28 cellular contexts compared by ENCODE assay signal in the genomic region with DNA sequence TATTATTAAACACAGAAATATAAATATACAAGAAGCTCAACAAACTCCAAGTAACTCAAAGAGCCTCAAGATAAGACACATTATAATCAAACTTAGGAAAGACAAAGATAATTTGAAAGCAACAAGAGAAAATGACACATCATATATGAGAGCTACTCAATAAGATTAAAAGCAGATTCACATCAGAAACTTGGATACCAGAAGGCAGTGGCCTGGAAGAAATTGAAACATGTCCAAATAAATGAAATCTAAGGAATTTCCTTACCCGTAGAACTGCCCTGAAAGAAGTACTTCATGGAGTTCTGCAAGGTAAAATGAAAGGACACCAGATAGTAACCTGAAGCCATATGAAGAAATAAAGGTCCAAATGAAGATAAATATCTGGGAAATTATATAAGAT.
"Had no signal": no experiment of that assay in that cellular context is flagged by ENCODE, and none has a peak within 500 bp of the region (broad histone marks: within the 10 kb centered on the region; RNA-seq: fewer than 3 reads in every experiment).

No MANE protein-coding gene starts in this region.

- H3K4me1 ChIP-seq: left lung, pancreas, prostate gland, stomach, testis, thyroid gland, transverse colon, upper lobe of left lung had no signal

- H3K27me3 ChIP-seq: left lung, pancreas, stomach, testis, thyroid gland, transverse colon, upper lobe of left lung had no signal

- ATAC-seq: left colon; left lung; mucosa of descending colon; naive thymus-derived CD4-positive, alpha-beta T cell; natural killer cell treated with Interleukin-12 subunit alpha and Interleukin-12 subunit beta and Interleukin-15 and Interleukin-18, amount 100 ng/mL, for 72 hours; pancreas; right cardiac atrium; sciatic nerve; stimulated activated naive B cell treated with anti-CD40 and anti-IgM and Interleukin-4, amounts not matched to agents 10 μg/mL and 1 μg/mL and 100 μg/mL, for 72 hours; stimulated activated naive CD8-positive, alpha-beta T cell treated with anti-CD3 and anti-CD28 coated beads, Interleukin-15, Interleukin-2, amounts not matched to agents 100 U/mL and 50 U/mL, for 24 hours had no signal

- H3K36me3 ChIP-seq: left lung, pancreas, prostate gland, stomach, thyroid gland, transverse colon, upper lobe of left lung had no signal

- H3K27ac ChIP-seq: left lung, pancreas, prostate gland, skin epidermis, stomach, testis, thyroid gland, transverse colon, upper lobe of left lung had no signal

- DNase-seq: hypothalamus; immature natural killer cell; kidney; left colon; left lung; midbrain; mucosa of descending colon; naive thymus-derived CD4-positive, alpha-beta T cell; pancreas; posterior cingulate gyrus; retina; right cardiac atrium; stimulated activated CD4-positive, alpha-beta T cell treated with anti-CD3 and anti-CD28 coated beads, Interleukin-12 subunit alpha, Interleukin-12 subunit beta, amount 100 ng/mL, for 4 hours; stimulated activated CD4-positive, alpha-beta T cell treated with anti-CD3 and anti-CD28 coated beads, Interleukin-15, amount 100 ng/mL, for 24 hours; stimulated activated CD4-positive, alpha-beta T cell treated with anti-CD3 and anti-CD28 coated beads, Interleukin-2, amount 100 ng/mL, for 24 hours; stimulated activated CD4-positive, alpha-beta T cell treated with anti-CD3 and anti-CD28 coated beads, Interleukin-4, amount 100 ng/mL, for 1 hour; stimulated activated naive B cell treated with anti-CD40 and anti-IgM and Interleukin-4, amounts not matched to agents 10 μg/mL and 1 μg/mL and 100 μg/mL, for 72 hours; stimulated activated naive CD8-positive, alpha-beta T cell treated with anti-CD3 and anti-CD28 coated beads, Interleukin-15, Interleukin-2, amounts not matched to agents 100 U/mL and 50 U/mL, for 24 hours; stomach; testis; thyroid gland; transverse colon; upper lobe of left lung had no signal

- H3K9me3 ChIP-seq: pancreas, prostate gland, testis, thyroid gland, upper lobe of left lung had no signal

- FAIRE-seq: pancreas had no signal

- H3K4me3 ChIP-seq: left lung, lung, mucosa of descending colon, pancreas, prostate gland, skin epidermis, stomach, testis, thyroid gland, transverse colon, upper lobe of left lung had no signal
